ENCODE assay signal across 11 cellular contexts in genomic region chr7:378551-379455, GRCh38.
DNase-seq lines count a peak whose midpoint lies in the region; ATAC-seq lines count a peak whose summit lies in the region.
"Had no signal": no experiment of that assay in that cellular context is flagged by ENCODE, and none has a peak within 500 bp of the region (broad histone marks: within the 10 kb centered on the region; RNA-seq: fewer than 3 reads in every experiment).

No MANE protein-coding gene starts in this region.

- ATAC-seq in Right ventricle myocardium superior (ENCODE audit: poor library complexity) = peak; percentile 18
- ATAC-seq in HG03025 (IDR thresholded peaks at IDR 0.05; ENCODE audit: low FRiP score, unreplicated experiment) = no peak
- ATAC-seq in HG02759 (IDR thresholded peaks at IDR 0.05; ENCODE audit: unreplicated experiment) = no peak
- no peak for ATAC-seq in HG03095 (IDR thresholded peaks at IDR 0.05; ENCODE audit: unreplicated experiment)
- ATAC-seq: CD8-positive, alpha-beta T cell had no signal

- peaks cover under 1% of the 10 kb centered on the region for H3K36me3 Mint-ChIP-seq in IgD-negative memory B cell
- H3K36me3 Mint-ChIP-seq: CD8-positive, alpha-beta T cell had no signal

- H2AK5ac ChIP-seq in neuronal stem cell (ENCODE audit: low read depth, low read length) = peak overlapping the region; percentile 99

- H3K27me3 Mint-ChIP-seq in IgD-negative memory B cell = peaks cover 6% of the 10 kb centered on the region

- no peak overlapping the region for H3K27ac Mint-ChIP-seq in IgD-negative memory B cell
- H3K27ac Mint-ChIP-seq: CD8-positive, alpha-beta T cell had no signal

- no peak overlapping the region for H4K91ac ChIP-seq in neuronal stem cell (ENCODE audit: low read depth, low read length, poor library complexity)

- H3K4me1 Mint-ChIP-seq in IgD-negative memory B cell = peaks cover 4 to 17% (median 17%) of the 10 kb centered on the region in 3 donors

- H3K23ac ChIP-seq in neuronal stem cell (ENCODE audit: low read depth, low read length, poor library complexity) = peak overlapping the region; percentile 89

- peaks cover 0 to 3% of the 10 kb centered on the region in 2 donors for H3K9me3 ChIP-seq in neuronal stem cell (replicated peaks in 1 of 2; ENCODE audit: control insufficient read depth in 2 of 2, insufficient read depth in 1 of 2, low read depth in 1 of 2, low read length in 2 of 2)

- H3K9ac ChIP-seq in neuronal stem cell (ENCODE audit: low read depth, low read length, poor library complexity) = peak overlapping the region; percentile 60

- no peak overlapping the region for H3K4me3 ChIP-seq in neuronal stem cell (ENCODE audit: low read length in 2 of 2)
- H3K4me3 ChIP-seq: SK-N-MC had no signal

- H3K14ac ChIP-seq in neuronal stem cell (ENCODE audit: low read length) = peak overlapping the region; percentile 98

- H2AFZ ChIP-seq in neuronal stem cell (ENCODE audit: low read length) = peak overlapping the region; percentile 82

- H3K9me3 Mint-ChIP-seq in IgD-negative memory B cell = peaks cover 2 to 15% (median 3%) of the 10 kb centered on the region in 3 donors

- H2BK12ac ChIP-seq in neuronal stem cell (ENCODE audit: low read length) = peak overlapping the region; percentile 99

- in situ Hi-C loops in ACHN (cut with HindIII; ENCODE audit: low pct_ligation_motif_present, low pct_unique_long_range_greater_than_20kb, low sequenced_read_pairs) = no loop called here

- H3K18ac ChIP-seq in neuronal stem cell (ENCODE audit: low read length) = peak overlapping the region; percentile 98

- peaks cover 9 to 34% of the 10 kb centered on the region in 2 donors for H3K4me1 ChIP-seq in neuronal stem cell (ENCODE audit: control insufficient read depth in 2 of 2, insufficient read depth in 1 of 2, low read depth in 1 of 2, low read length in 2 of 2)

- H2BK5ac ChIP-seq in neuronal stem cell (ENCODE audit: low read length) = peak overlapping the region; percentile 59

- H3K4me2 ChIP-seq in neuronal stem cell (ENCODE audit: insufficient read depth, low read length, poor library complexity, severe bottlenecking) = peak overlapping the region; percentile 91

- H4K8ac ChIP-seq in neuronal stem cell (ENCODE audit: low read depth, low read length) = no peak overlapping the region

- no peak overlapping the region for H3K27ac ChIP-seq in neuronal stem cell (replicated peaks; ENCODE audit: low read length)
- H3K27ac ChIP-seq: SK-N-MC had no signal

- H3K79me1 ChIP-seq in neuronal stem cell (ENCODE audit: low read depth, low read length) = peaks cover 2% of the 10 kb centered on the region

- H3K4ac ChIP-seq in neuronal stem cell (ENCODE audit: low read length) = peak overlapping the region; percentile 98

- intact Hi-C loops in Right ventricle myocardium superior (cut with DNase I) = no loop called here

- H2BK120ac ChIP-seq in neuronal stem cell (ENCODE audit: low read depth, low read length) = peak overlapping the region; percentile 81

- H3K36me3 ChIP-seq in neuronal stem cell (replicated peaks in 1 of 2; ENCODE audit: control insufficient read depth in 2 of 2, insufficient read depth in 2 of 2, low read length in 2 of 2) = no peaks in the 10 kb centered on the region

- no CpG with 5 or more reads among the region's 44 CpGs for WGBS in neuronal stem cell (ENCODE audit: extremely low coverage in 2 of 2, insufficient read length in 2 of 2, insufficient replicate concordance in 1 of 2), 2 donors

- peaks cover 0 to 47% (median 0%) of the 10 kb centered on the region in 3 experiments for H3K27me3 ChIP-seq in neuronal stem cell (ENCODE audit: control insufficient read depth in 3 of 3, insufficient read depth in 3 of 3, low read depth in 1 of 3, low read length in 3 of 3)

- H3K4me3 Mint-ChIP-seq in IgD-negative memory B cell = peak overlapping the region in 3 of 4 donors; percentile 70 to 90 (median 74)

- peak overlapping the region; percentile 100 for H2BK15ac ChIP-seq in neuronal stem cell (ENCODE audit: low read length)

- DNase-seq in ACHN (peak; percentile 35), Right ventricle myocardium superior (peak; percentile 42), neuronal stem cell (ENCODE audit: low spot score) (no peak), AML-193 (lab: John Stamatoyannopoulos, UW) (no peak)
- DNase-seq: NCI-H2029 had no signal

Comparison
In these comparisons a context has a peak if more than half of its experiments do, and no peak if none do; other contexts are left out.
1. DNase-seq: peak in ACHN (single experiment) and Right ventricle myocardium superior (single experiment); none in neuronal stem cell (single experiment) and AML-193 (0 of 2).